1 cellular context compared by ENCODE assay signal in the genomic region with DNA sequence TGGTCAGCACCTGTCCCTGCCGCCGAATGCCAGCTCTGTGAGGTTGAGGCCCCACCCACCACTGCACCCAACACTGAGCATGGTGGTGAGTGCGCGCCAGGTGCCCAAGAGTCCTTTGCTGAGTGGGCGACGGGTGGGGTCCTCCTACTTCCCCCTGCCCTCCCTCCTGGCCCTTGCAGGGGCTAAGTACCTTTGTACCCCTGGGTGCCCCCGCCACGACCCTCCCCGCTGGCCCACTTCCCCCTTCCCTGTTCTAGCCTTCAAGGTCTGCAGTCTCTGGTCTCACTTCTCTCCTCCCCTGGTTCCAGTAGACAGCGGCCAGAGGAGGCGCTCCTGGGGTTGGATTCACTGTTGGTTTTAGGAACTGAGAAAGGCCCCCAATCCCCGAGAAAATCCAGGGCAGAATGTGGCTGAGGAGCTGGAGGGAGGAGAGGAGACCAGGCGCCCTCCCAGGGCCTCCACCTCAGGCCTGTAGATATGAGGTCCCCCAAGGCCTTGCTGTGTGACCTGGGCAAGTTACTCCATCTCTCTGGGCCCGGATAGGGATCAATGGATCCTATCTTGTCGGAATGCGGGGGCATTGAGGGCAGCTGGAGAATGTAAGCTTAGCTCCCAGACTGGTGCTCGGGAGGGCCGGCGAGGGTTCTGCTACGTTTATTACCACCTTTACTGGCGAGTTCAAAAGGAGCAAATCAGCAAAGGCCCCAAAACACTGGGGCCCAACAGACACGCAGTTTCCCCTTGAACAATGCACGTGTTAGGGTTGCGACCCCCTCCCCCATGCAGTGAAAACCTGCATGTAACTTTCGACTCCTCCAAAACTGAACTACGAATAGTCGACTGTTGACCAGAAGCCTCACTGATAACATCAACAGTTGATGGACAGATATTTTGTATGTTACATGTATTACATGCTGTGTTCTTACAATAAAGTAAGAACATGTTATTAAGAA.
TF ChIP-seq lines count a peak whose summit lies in the region.

No MANE protein-coding gene starts in this region.

TF ChIP-seq in HepG2, 621 proteins besides CTCF, POLR2A, EP300 and RAD21:
- TF ChIP-seq ZNF768 (CRISPR knock-in tag; IDR thresholded peaks at IDR 0.05): peak; percentile 97
- 0 out of 2 replicates have a peak, but pooled peaks have one; percentile 25 for TF ChIP-seq ZBTB7B (CRISPR knock-in tag; IDR thresholded peaks at IDR 0.05)
- TF ChIP-seq MYC (CRISPR knock-in tag; IDR thresholded peaks at IDR 0.05; ENCODE audit: borderline replicate concordance): 0 out of 2 replicates have a peak, but pooled peaks have one; percentile 37
- TF ChIP-seq, protein P1, sequence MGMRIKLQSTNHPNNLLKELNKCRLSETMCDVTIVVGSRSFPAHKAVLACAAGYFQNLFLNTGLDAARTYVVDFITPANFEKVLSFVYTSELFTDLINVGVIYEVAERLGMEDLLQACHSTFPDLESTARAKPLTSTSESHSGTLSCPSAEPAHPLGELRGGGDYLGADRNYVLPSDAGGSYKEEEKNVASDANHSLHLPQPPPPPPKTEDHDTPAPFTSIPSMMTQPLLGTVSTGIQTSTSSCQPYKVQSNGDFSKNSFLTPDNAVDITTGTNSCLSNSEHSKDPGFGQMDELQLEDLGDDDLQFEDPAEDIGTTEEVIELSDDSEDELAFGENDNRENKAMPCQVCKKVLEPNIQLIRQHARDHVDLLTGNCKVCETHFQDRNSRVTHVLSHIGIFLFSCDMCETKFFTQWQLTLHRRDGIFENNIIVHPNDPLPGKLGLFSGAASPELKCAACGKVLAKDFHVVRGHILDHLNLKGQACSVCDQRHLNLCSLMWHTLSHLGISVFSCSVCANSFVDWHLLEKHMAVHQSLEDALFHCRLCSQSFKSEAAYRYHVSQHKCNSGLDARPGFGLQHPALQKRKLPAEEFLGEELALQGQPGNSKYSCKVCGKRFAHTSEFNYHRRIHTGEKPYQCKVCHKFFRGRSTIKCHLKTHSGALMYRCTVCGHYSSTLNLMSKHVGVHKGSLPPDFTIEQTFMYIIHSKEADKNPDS (CRISPR knock-in tag; IDR thresholded peaks at IDR 0.05): no peak
- TF ChIP-seq ZNF672 (CRISPR knock-in tag; IDR thresholded peaks at IDR 0.05): no peak
